Comparison of ENCODE assay signal across 6 cellular contexts in genomic region chr1:228164561-228165371, GRCh38. TPM values are rescaled to one million over a fixed set of nuclear protein-coding genes. Genes with fewer than 3 reads are reported as not detected.
DNase-seq lines count a peak whose midpoint lies in the region; ATAC-seq, FAIRE-seq and TF ChIP-seq lines count a peak whose summit lies in the region.

No MANE protein-coding gene starts in this region.

- H3K36me3 Mint-ChIP-seq in CD14-positive monocyte: peaks cover 6 to 7% of the 10 kb centered on the region in 2 donors

- no peaks in the 10 kb centered on the region for H3K27me3 ChIP-seq in Karpas-422 (ENCODE audit: low read length)
- H3K27me3 ChIP-seq in endothelial cell of umbilical vein (ENCODE audit: control insufficient read depth in 2 of 2, insufficient read depth in 2 of 2, low read length in 2 of 2): no peaks in the 10 kb centered on the region
- H3K27me3 ChIP-seq in spleen (replicated peaks in 1 of 7): peaks cover 0 to 17% (median 0%) of the 10 kb centered on the region in 7 donors

- TF ChIP-seq CTCF in CD14-positive monocyte (IDR thresholded peaks at IDR 0.05) (no peak), endothelial cell of umbilical vein (IDR thresholded peaks at IDR 0.05; ENCODE audit: extremely low read depth in 1 of 2, insufficient read depth in 1 of 2, low read depth in 1 of 2, low read length in 2 of 2) (no peak), spleen (IDR thresholded peaks at IDR 0.05 in 8 of 11, conservative IDR thresholded peaks at IDR 0.05 in 3 of 11) (no peak)

- H3K27ac Mint-ChIP-seq in CD14-positive monocyte: peak overlapping the region; percentile 97 to 99 (median 99)

- ATAC-seq in GM21381 (IDR thresholded peaks at IDR 0.05; ENCODE audit: unreplicated experiment): no peak
- no peak for ATAC-seq in GM19397 (IDR thresholded peaks at IDR 0.05; ENCODE audit: unreplicated experiment)

- H3K4me2 ChIP-seq in Karpas-422 (ENCODE audit: low read depth, low read length, poor library complexity, severe bottlenecking) (peak overlapping the region; percentile 98), endothelial cell of umbilical vein (ENCODE audit: insufficient read depth, low read length) (peak overlapping the region; percentile 86)

- 36 to 51% (median 45%) methylated on average over 20 of the region's 20 CpGs for WGBS in spleen, 5 donors

- dilution Hi-C loops in endothelial cell of umbilical vein (cut with MboI; ENCODE audit: extremely low pct_ligation_motif_present, low sequenced_read_pairs): no loop called here

- H4K20me1 ChIP-seq in Karpas-422 (ENCODE audit: insufficient read depth, low read depth, low read length) (no peaks in the 10 kb centered on the region), endothelial cell of umbilical vein (replicated peaks; ENCODE audit: control insufficient read depth, extremely low read depth, insufficient read depth, low read length) (no peaks in the 10 kb centered on the region)

- no peaks in the 10 kb centered on the region for H3K9me1 ChIP-seq in endothelial cell of umbilical vein (replicated peaks; ENCODE audit: control insufficient read depth, extremely low read depth, insufficient read depth, low read length)

- peak overlapping the region; percentile 77 to 92 for H3K4me3 Mint-ChIP-seq in CD14-positive monocyte

- POLR2A ChIA-PET in endothelial cell of umbilical vein (lab: Charles Lee): interaction anchor here (0.9 to 1.7 kb wide), 7 partner anchors 14 to 81 kb away, joined by 3 to 6 read pairs (median 4); no protein-coding TSS in a partner anchor

- H3K36me3 ChIP-seq in Karpas-422 (ENCODE audit: insufficient read depth, low read length) (no peaks in the 10 kb centered on the region), endothelial cell of umbilical vein (ENCODE audit: control insufficient read depth in 2 of 2, extremely low read depth in 1 of 2, insufficient read depth in 2 of 2, low read length in 2 of 2) (no peaks in the 10 kb centered on the region), spleen (peaks cover 0 to 13% (median 0%) of the 10 kb centered on the region in 6 donors)

- H3K4me1 Mint-ChIP-seq in CD14-positive monocyte: peaks cover 43% of the 10 kb centered on the region

- H3K27ac ChIP-seq in Karpas-422 (ENCODE audit: low read length) (0 out of 2 replicates have a peak overlapping the region, but pooled peaks have one; percentile 31), endothelial cell of umbilical vein (ENCODE audit: insufficient read depth, low read depth, low read length) (peak overlapping the region; percentile 59), spleen (peak overlapping the region; percentile 89 to 100 (median 100))

- H3K79me2 ChIP-seq in Karpas-422 (ENCODE audit: low read length) (no peaks in the 10 kb centered on the region), endothelial cell of umbilical vein (ENCODE audit: control insufficient read depth, insufficient read depth, low read length) (peaks cover 10% of the 10 kb centered on the region)

- peaks cover 2 to 28% (median 11%) of the 10 kb centered on the region in 3 donors for H3K27me3 Mint-ChIP-seq in CD14-positive monocyte (ENCODE audit: low read depth in 3 of 3)

- BruUV-seq in endothelial cell of umbilical vein (replicated peaks; lab: Mats Ljungman, UMichigan): TSS peak; percentile 77

- H3K9me3 ChIP-seq in Karpas-422 (ENCODE audit: low read length) (no peaks in the 10 kb centered on the region), endothelial cell of umbilical vein (replicated peaks; ENCODE audit: control insufficient read depth, insufficient read depth, low read length) (no peaks in the 10 kb centered on the region), spleen (no peaks in the 10 kb centered on the region)

- peak overlapping the region; percentile 80 for H3K9ac ChIP-seq in Karpas-422 (ENCODE audit: low read length)
- peak overlapping the region; percentile 45 for H3K9ac ChIP-seq in endothelial cell of umbilical vein (replicated peaks; ENCODE audit: extremely low read depth, insufficient read depth, low read length)

- intact Hi-C loops in CD14-positive monocyte (cut with micrococcal nuclease) (loop anchor here (2.0 to 5.0 kb wide), 2 partner anchors 24 to 32 kb away; partner anchors contain the start of gene GUK1 (in 1 of the 2)), endothelial cell of umbilical vein (cut with micrococcal nuclease) (loop anchor here (1.0 to 10.0 kb wide), 8 partner anchors 24 to 380 kb away; partner anchors contain the start of genes C1orf35, GUK1, MRPL55 and RNF187), spleen (cut with DNase I; ENCODE audit: low total_unique reads) (no loop called here)

- CTCF ChIA-PET in endothelial cell of umbilical vein (lab: Charles Lee): interaction anchor here (0.6 to 4.9 kb wide), 16 partner anchors 8 to 293 kb away, joined by 3 to 43 read pairs (median 4); partner anchors contain the start of genes GUK1 and MRPL55

- H3K4me3 ChIP-seq in Karpas-422 (ENCODE audit: low read length): peak overlapping the region; percentile 70
- peak overlapping the region in 2 of 3 experiments; percentile 31 to 55 for H3K4me3 ChIP-seq in endothelial cell of umbilical vein (replicated peaks in 1 of 3; ENCODE audit: insufficient read depth in 1 of 3, low read depth in 1 of 3, low read length in 3 of 3)
- H3K4me3 ChIP-seq in spleen: peak overlapping the region; percentile 22 to 78 (median 60)

- no peaks in the 10 kb centered on the region for H3K9me3 Mint-ChIP-seq in CD14-positive monocyte

- no peak for TF ChIP-seq POLR2A in endothelial cell of umbilical vein (IDR thresholded peaks at IDR 0.05; ENCODE audit: low read depth, low read length)
- no peak for TF ChIP-seq POLR2A in spleen (IDR thresholded peaks at IDR 0.05)

- DNase-seq in CD14-positive monocyte (ENCODE audit: low spot score) (peak; percentile 78), Karpas-422 (no peak), endothelial cell of umbilical vein (ENCODE audit: low read depth, low spot score) (no peak), spleen (peak; percentile 85)

- H2AFZ ChIP-seq in Karpas-422 (ENCODE audit: low read length) (no peak overlapping the region; the same call in 1 of the 2 replicates), endothelial cell of umbilical vein (ENCODE audit: low read depth, low read length) (peak overlapping the region; percentile 82)

- peaks cover 17% of the 10 kb centered on the region for H3K4me1 ChIP-seq in Karpas-422 (ENCODE audit: low read length)
- H3K4me1 ChIP-seq in endothelial cell of umbilical vein (ENCODE audit: control insufficient read depth, extremely low read depth, insufficient read depth, low read length): peaks cover 29% of the 10 kb centered on the region
- peaks cover 19 to 70% (median 39%) of the 10 kb centered on the region in 6 donors for H3K4me1 ChIP-seq in spleen

- FAIRE-seq in endothelial cell of umbilical vein (lab: Jason Lieb, UNC): no peak

- no peaks in the 10 kb centered on the region for H3K9me2 ChIP-seq in Karpas-422 (replicated peaks; ENCODE audit: insufficient read depth, low read length)

RNA-seq across cellular contexts. Expression of gene IBA57, which starts 0.8 kb away (rescaled TPM):
- 1 to 10 TPM; 1.6 to 2.1 TPM for polyA plus RNA-seq in CD14-positive monocyte
- total RNA-seq in Karpas-422 (2014; rRNA removed; shearing (Covaris generic); ENCODE audit: low replicate concordance): 3.2 and 3.6 TPM in 2 replicates
- 7.7 and 9.9 TPM in 2 replicates for total RNA-seq in endothelial cell of umbilical vein
- polyA plus RNA-seq in endothelial cell of umbilical vein: 3.4 and 5.6 TPM in 2 replicates
- 3.0 and 3.8 TPM in 2 replicates for polyA plus RNA-seq in endothelial cell of umbilical vein (2011; cell fraction: cytosol; rRNA removed)
- polyA plus RNA-seq in endothelial cell of umbilical vein (2011; cell fraction: nucleus; rRNA removed): 8.0 and 8.3 TPM in 2 replicates
- 2.3 and 4.0 TPM in 2 replicates for polyA plus RNA-seq in endothelial cell of umbilical vein (2012)
- 5.2 and 5.6 TPM in 2 replicates for polyA minus RNA-seq in endothelial cell of umbilical vein
- 3.1 TPM for polyA minus RNA-seq in endothelial cell of umbilical vein (2011; cell fraction: cytosol; rRNA and poly(A)+ RNA removed)
- 6.1 and 8.2 TPM in 2 replicates for polyA minus RNA-seq in endothelial cell of umbilical vein (2011; cell fraction: nucleus; rRNA and poly(A)+ RNA removed)
- total RNA-seq in spleen: 10 to 100 TPM in 5 of 7 donors, 1 to 10 TPM in 2; 7.1 to 14.7 (median 11.6) TPM
- 1 to 10 TPM in 2 of 3 donors, under 1 TPM in 1; 0.59 to 4.3 (median 1.1) TPM for polyA plus RNA-seq in spleen

RNA-seq across cellular contexts. Expression of gene GJC2, which starts 15.0 kb away (rescaled TPM):
- polyA plus RNA-seq in CD14-positive monocyte: not detected
- 0.69 TPM in 1 of 2 replicates, not detected in the other for total RNA-seq in Karpas-422 (2014; rRNA removed; shearing (Covaris generic); ENCODE audit: low replicate concordance)
- total RNA-seq in endothelial cell of umbilical vein: 0.90 and 1.2 TPM in 2 replicates
- polyA plus RNA-seq in endothelial cell of umbilical vein: 0.58 and 0.75 TPM in 2 replicates
- 0.30 and 0.47 TPM in 2 replicates for polyA plus RNA-seq in endothelial cell of umbilical vein (2011; cell fraction: cytosol; rRNA removed)
- polyA plus RNA-seq in endothelial cell of umbilical vein (2011; cell fraction: nucleus; rRNA removed): 0.66 and 0.72 TPM in 2 replicates
- 0.57 and 0.59 TPM in 2 replicates for polyA plus RNA-seq in endothelial cell of umbilical vein (2012)
- 0.56 and 1.00 TPM in 2 replicates for polyA minus RNA-seq in endothelial cell of umbilical vein
- 0.41 TPM for polyA minus RNA-seq in endothelial cell of umbilical vein (2011; cell fraction: cytosol; rRNA and poly(A)+ RNA removed)
- 0.34 and 0.53 TPM in 2 replicates for polyA minus RNA-seq in endothelial cell of umbilical vein (2011; cell fraction: nucleus; rRNA and poly(A)+ RNA removed)
- total RNA-seq in spleen: 1 to 10 TPM in 6 of 7 donors, under 1 TPM in 1; 0.94 to 3.5 (median 2.4) TPM
- polyA plus RNA-seq in spleen: under 1 TPM; 0.35 to 0.96 (median 0.67) TPM

RNA-seq across cellular contexts. Expression of gene GUK1, which starts 24.7 kb away (rescaled TPM):
- polyA plus RNA-seq in CD14-positive monocyte (100 to 1,000 TPM; 262 to 316 TPM), endothelial cell of umbilical vein (742 and 822 TPM in 2 replicates), spleen (100 to 1,000 TPM; 279 to 499 (median 316) TPM)
- total RNA-seq in Karpas-422 (2014; rRNA removed; shearing (Covaris generic); ENCODE audit: low replicate concordance): 74.4 and 203 TPM in 2 replicates
- total RNA-seq in endothelial cell of umbilical vein (237 and 239 TPM in 2 replicates), spleen (100 to 1,000 TPM; 167 to 218 (median 186) TPM)
- 294 and 443 TPM in 2 replicates for polyA plus RNA-seq in endothelial cell of umbilical vein (2011; cell fraction: cytosol; rRNA removed)
- polyA plus RNA-seq in endothelial cell of umbilical vein (2011; cell fraction: nucleus; rRNA removed): 325 and 344 TPM in 2 replicates
- polyA plus RNA-seq in endothelial cell of umbilical vein (2012): 161 and 241 TPM in 2 replicates
- 140 and 214 TPM in 2 replicates for polyA minus RNA-seq in endothelial cell of umbilical vein
- 74.7 TPM for polyA minus RNA-seq in endothelial cell of umbilical vein (2011; cell fraction: cytosol; rRNA and poly(A)+ RNA removed)
- 61.4 and 97.7 TPM in 2 replicates for polyA minus RNA-seq in endothelial cell of umbilical vein (2011; cell fraction: nucleus; rRNA and poly(A)+ RNA removed)

RNA-seq across cellular contexts. Expression of gene OBSCN, which starts 43.1 kb away (rescaled TPM):
- polyA plus RNA-seq in CD14-positive monocyte: under 1 TPM; 0.57 to 0.76 TPM
- total RNA-seq in Karpas-422 (2014; rRNA removed; shearing (Covaris generic); ENCODE audit: low replicate concordance): 17.5 and 24.4 TPM in 2 replicates
- 1.5 and 2.9 TPM in 2 replicates for total RNA-seq in endothelial cell of umbilical vein
- 1.3 and 1.5 TPM in 2 replicates for polyA plus RNA-seq in endothelial cell of umbilical vein
- polyA plus RNA-seq in endothelial cell of umbilical vein (2011; cell fraction: cytosol; rRNA removed): 1.1 and 1.3 TPM in 2 replicates
- polyA plus RNA-seq in endothelial cell of umbilical vein (2011; cell fraction: nucleus; rRNA removed): 2.7 and 5.0 TPM in 2 replicates
- polyA plus RNA-seq in endothelial cell of umbilical vein (2012): 1.2 and 2.3 TPM in 2 replicates
- polyA minus RNA-seq in endothelial cell of umbilical vein: 1.9 and 3.1 TPM in 2 replicates
- 7.6 TPM for polyA minus RNA-seq in endothelial cell of umbilical vein (2011; cell fraction: cytosol; rRNA and poly(A)+ RNA removed)
- polyA minus RNA-seq in endothelial cell of umbilical vein (2011; cell fraction: nucleus; rRNA and poly(A)+ RNA removed): 4.1 and 4.3 TPM in 2 replicates
- 10 to 100 TPM; 35.3 to 71.7 (median 46.0) TPM for total RNA-seq in spleen
- polyA plus RNA-seq in spleen: 10 to 100 TPM; 12.6 to 31.6 (median 23.3) TPM

RNA-seq across cellular contexts. Expression of gene MRPL55, which starts 55.7 kb away (rescaled TPM):
- polyA plus RNA-seq in CD14-positive monocyte (100 to 1,000 TPM in 1 of 2 donors, 10 to 100 TPM in 1; 99.8 to 104 TPM), endothelial cell of umbilical vein (155 and 287 TPM in 2 replicates), spleen (100 to 1,000 TPM in 2 of 3 donors, 10 to 100 TPM in 1; 95.2 to 114 (median 111) TPM)
- total RNA-seq in Karpas-422 (2014; rRNA removed; shearing (Covaris generic); ENCODE audit: low replicate concordance): 76.6 and 79.2 TPM in 2 replicates
- total RNA-seq in endothelial cell of umbilical vein (57.0 and 58.7 TPM in 2 replicates), spleen (100 to 1,000 TPM in 1 of 7 donors, 10 to 100 TPM in 6; 32.3 to 103 (median 39.0) TPM)
- 84.5 and 110 TPM in 2 replicates for polyA plus RNA-seq in endothelial cell of umbilical vein (2011; cell fraction: cytosol; rRNA removed)
- 103 and 115 TPM in 2 replicates for polyA plus RNA-seq in endothelial cell of umbilical vein (2011; cell fraction: nucleus; rRNA removed)
- polyA plus RNA-seq in endothelial cell of umbilical vein (2012): 43.4 and 51.1 TPM in 2 replicates
- 35.6 and 46.6 TPM in 2 replicates for polyA minus RNA-seq in endothelial cell of umbilical vein
- polyA minus RNA-seq in endothelial cell of umbilical vein (2011; cell fraction: cytosol; rRNA and poly(A)+ RNA removed): 56.2 TPM
- 13.6 and 18.8 TPM in 2 replicates for polyA minus RNA-seq in endothelial cell of umbilical vein (2011; cell fraction: nucleus; rRNA and poly(A)+ RNA removed)

Comparison
In these comparisons a context has a peak if more than half of its experiments do, and no peak if none do; other contexts are left out.
1. DNase-seq: peak in CD14-positive monocyte (single experiment) and spleen (single experiment); none in Karpas-422 (single experiment) and endothelial cell of umbilical vein (single experiment).
2. H3K27ac ChIP-seq: peak in every context shown above with its lines; median percentile 100 in spleen; 59 in endothelial cell of umbilical vein; 31 in Karpas-422.
3. Peak in every context shown above with its lines, with median percentiles within 50 percentile points of each other: H3K4me3 ChIP-seq.